5 cellular contexts compared by ENCODE assay signal in genomic region chr2:91447508-91447907, GRCh38.
DNase-seq lines count a peak whose midpoint lies in the region; ATAC-seq and TF ChIP-seq lines count a peak whose summit lies in the region.
"Not testable (repeated sequence)": the region's sequence is repeated elsewhere in the genome, so short reads cannot be mapped to it uniquely, and the experiment has no call there.

No MANE protein-coding gene starts in this region.

- H3K27ac ChIP-seq in coronary artery, upper lobe of right lung: not testable (repeated sequence)

- ATAC-seq in Right ventricle myocardium superior (ENCODE audit: poor library complexity); upper lobe of right lung: not testable (repeated sequence)

- not testable (repeated sequence) for H3K4me1 ChIP-seq in upper lobe of right lung

- DNase-seq in coronary artery (ENCODE audit: low spot score), result peak; percentile 26
- DNase-seq in fibroblast of gingiva (ENCODE audit: low read depth), result peak; percentile 0
- DNase-seq in Right ventricle myocardium superior, result peak; percentile 15
- DNase-seq in islet precursor cell, result peak; percentile 12
- DNase-seq in upper lobe of right lung, result peak; percentile 54

- H3K27me3 ChIP-seq in upper lobe of right lung, result peaks cover 16% of the 10 kb centered on the region

- H3K36me3 ChIP-seq in upper lobe of right lung, result not testable (repeated sequence)

- not testable (repeated sequence) for H3K4me3 ChIP-seq in coronary artery, upper lobe of right lung

- intact Hi-C loops in Right ventricle myocardium superior (cut with DNase I); upper lobe of right lung (cut with DNase I): not testable (repeated sequence)

- not testable (repeated sequence) for H3K9me3 ChIP-seq in upper lobe of right lung

- TF ChIP-seq CTCF in coronary artery (IDR thresholded peaks at IDR 0.05); upper lobe of right lung (IDR thresholded peaks at IDR 0.05): not testable (repeated sequence)

Comparison
In these comparisons a context has a peak if more than half of its experiments do, and no peak if none do; other contexts are left out.
1. DNase-seq: peak in every context shown above with its lines; median percentile 54 in upper lobe of right lung; 26 in coronary artery; 15 in Right ventricle myocardium superior; 12 in islet precursor cell; 0 in fibroblast of gingiva.